9 cellular contexts compared by ENCODE assay signal in genomic region chr1:153355445-153356071, GRCh38. TPM values are rescaled to one million over a fixed set of nuclear protein-coding genes. Genes with fewer than 3 reads are reported as not detected.
DNase-seq lines count a peak whose midpoint lies in the region; ATAC-seq and TF ChIP-seq lines count a peak whose summit lies in the region.
"Had no signal": no experiment of that assay in that cellular context is flagged by ENCODE, and none has a peak within 500 bp of the region (broad histone marks: within the 10 kb centered on the region; RNA-seq: fewer than 3 reads in every experiment).

No MANE protein-coding gene starts in this region.

- intact Hi-C loops in psoas muscle (cut with DNase I): loop anchor here in 1 of 2 donors (10.0 kb wide), 1 partner anchor 399 kb away; no protein-coding TSS in a partner anchor

- H3K4me3 ChIP-seq in HAP-1 (no peak overlapping the region), fibroblast of villous mesenchyme (ENCODE audit: low read depth, low read length) (no peak overlapping the region), psoas muscle (no peak overlapping the region)
- H3K4me3 ChIP-seq in effector memory CD4-positive, alpha-beta T cell (ENCODE audit: insufficient read depth, low read depth, low read length, poor library complexity, severe bottlenecking): no peak overlapping the region

- H3K36me3 ChIP-seq in HAP-1 (replicated peaks) (no peaks in the 10 kb centered on the region), psoas muscle (ENCODE audit: insufficient read depth in 1 of 2, low read depth in 1 of 2) (no peaks in the 10 kb centered on the region)
- no peaks in the 10 kb centered on the region for H3K36me3 ChIP-seq in effector memory CD4-positive, alpha-beta T cell (ENCODE audit: control insufficient read depth, insufficient read depth, low read length)

- peak; percentile 73 to 77 (median 76) for ATAC-seq in psoas muscle
- ATAC-seq in HG02884 (IDR thresholded peaks at IDR 0.05; ENCODE audit: unreplicated experiment): no peak

- H3K27ac ChIP-seq in psoas muscle: no peak overlapping the region
- H3K27ac ChIP-seq in effector memory CD4-positive, alpha-beta T cell (ENCODE audit: insufficient read depth, low read length, poor library complexity, severe bottlenecking): no peak overlapping the region

- in situ Hi-C loops in HAP-1 (cut with MboI; ENCODE audit: low sequenced_read_pairs): loop anchor here (5.0 to 25.0 kb wide), 3 partner anchors 147 to 407 kb away; partner anchors contain the start of gene S100A2

- TF ChIP-seq CTCF in fibroblast of villous mesenchyme (IDR thresholded peaks at IDR 0.05; ENCODE audit: insufficient read depth, low read depth, low read length): peak; percentile 59
- peak; percentile 37 for TF ChIP-seq CTCF in psoas muscle (IDR thresholded peaks at IDR 0.05)

- DNase-seq in COR-L47 (lab: John Stamatoyannopoulos, UW): peak; percentile 76
- peak; percentile 36 to 66 for DNase-seq in HAP-1 (ENCODE audit: low spot score in 2 of 2)
- peak; percentile 6 to 70 for DNase-seq in NCI-H446 (lab: John Stamatoyannopoulos, UW)
- DNase-seq in activated CD4-positive, alpha-beta T cell treated with anti-CD3 and anti-CD28 coated beads, Interleukin-2, amount 50 U/mL, for 48 hours: peak; percentile 39 to 55
- DNase-seq in fibroblast of villous mesenchyme (ENCODE audit: low read depth): peak; percentile 52
- DNase-seq in psoas muscle: peak; percentile 64 to 72
- no peak for DNase-seq in effector memory CD4-positive, alpha-beta T cell

- no peaks in the 10 kb centered on the region for H3K4me1 ChIP-seq in HAP-1
- no peaks in the 10 kb centered on the region for H3K4me1 ChIP-seq in psoas muscle
- peaks cover 10% of the 10 kb centered on the region for H3K4me1 ChIP-seq in effector memory CD4-positive, alpha-beta T cell (ENCODE audit: control insufficient read depth, insufficient read depth, low read length, poor library complexity, severe bottlenecking)

- H3K9me3 ChIP-seq in HAP-1: no peaks in the 10 kb centered on the region
- no peaks in the 10 kb centered on the region for H3K9me3 ChIP-seq in psoas muscle
- no peaks in the 10 kb centered on the region for H3K9me3 ChIP-seq in effector memory CD4-positive, alpha-beta T cell (ENCODE audit: control insufficient read depth, low read length)

- peaks cover 16% of the 10 kb centered on the region for H3K27me3 ChIP-seq in HAP-1 (ENCODE audit: low read depth)
- peaks cover 0 to 4% (median 0%) of the 10 kb centered on the region in 3 donors for H3K27me3 ChIP-seq in psoas muscle (ENCODE audit: insufficient read depth in 3 of 3, low read length in 2 of 3)
- H3K27me3 ChIP-seq in effector memory CD4-positive, alpha-beta T cell (replicated peaks; ENCODE audit: control insufficient read depth, insufficient read depth, low read length, poor library complexity, severe bottlenecking): no peaks in the 10 kb centered on the region

- 43 to 51% (median 44%) methylated on average over 10 of the region's 10 CpGs for WGBS in psoas muscle, 3 donors

RNA-seq across cellular contexts. Expression of gene S100A9, which starts 2.1 kb away (rescaled TPM):
- total RNA-seq in fibroblast of villous mesenchyme (not detected in 2 replicates), psoas muscle (10 to 100 TPM; 26.4 to 60.3 (median 52.2) TPM)
- 100 to 1,000 TPM in 1 of 3 donors, 10 to 100 TPM in 2; 38.8 to 111 (median 46.1) TPM for polyA plus RNA-seq in psoas muscle

RNA-seq across cellular contexts. Expression of gene PGLYRP4, which starts 6.9 kb away (rescaled TPM):
- total RNA-seq in fibroblast of villous mesenchyme: not detected in 2 replicates
- not detected for total RNA-seq in psoas muscle
- polyA plus RNA-seq in psoas muscle: not detected
- polyA plus RNA-seq: IgD-negative memory B cell had no signal

RNA-seq across cellular contexts. Expression of gene S100A12, which starts 19.9 kb away (rescaled TPM):
- total RNA-seq in fibroblast of villous mesenchyme (not detected in 2 replicates), psoas muscle (1 to 10 TPM; 1.2 to 2.8 (median 1.8) TPM)
- 1 to 10 TPM in 2 of 3 donors, under 1 TPM in 1; 0.40 to 3.5 (median 1.0) TPM for polyA plus RNA-seq in psoas muscle

RNA-seq across cellular contexts. Expression of gene S100A8, which starts 35.3 kb away (rescaled TPM):
- not detected in 2 replicates for total RNA-seq in fibroblast of villous mesenchyme
- total RNA-seq in psoas muscle: 10 to 100 TPM; 26.0 to 57.0 (median 33.5) TPM
- polyA plus RNA-seq in psoas muscle: 10 to 100 TPM; 16.8 to 30.6 (median 25.2) TPM

RNA-seq across cellular contexts. Expression of gene PGLYRP3, which starts 42.8 kb away (rescaled TPM):
- not detected in 2 replicates for total RNA-seq in fibroblast of villous mesenchyme
- total RNA-seq in psoas muscle: not detected
- not detected for polyA plus RNA-seq in psoas muscle
- polyA plus RNA-seq: IgD-negative memory B cell had no signal

Comparison
In these comparisons a context has a peak if more than half of its experiments do, and no peak if none do; other contexts are left out.
1. DNase-seq: peak in COR-L47 (single experiment), HAP-1 (2 of 2), NCI-H446 (2 of 2), activated CD4-positive, alpha-beta T cell treated with anti-CD3 and anti-CD28 coated beads, Interleukin-2, amount 50 U/mL, for 48 hours (2 of 2), fibroblast of villous mesenchyme (single experiment) and psoas muscle (2 of 2); none in effector memory CD4-positive, alpha-beta T cell (0 of 3).
2. RNA of gene S100A9, which starts 2.1 kb away (total RNA-seq): 26.4 to 60.3 TPM in psoas muscle; not detected in fibroblast of villous mesenchyme; every median in the first group is over 10 times any median in the second.